Comparison of ENCODE assay signal across 27 cellular contexts in the genomic region with DNA sequence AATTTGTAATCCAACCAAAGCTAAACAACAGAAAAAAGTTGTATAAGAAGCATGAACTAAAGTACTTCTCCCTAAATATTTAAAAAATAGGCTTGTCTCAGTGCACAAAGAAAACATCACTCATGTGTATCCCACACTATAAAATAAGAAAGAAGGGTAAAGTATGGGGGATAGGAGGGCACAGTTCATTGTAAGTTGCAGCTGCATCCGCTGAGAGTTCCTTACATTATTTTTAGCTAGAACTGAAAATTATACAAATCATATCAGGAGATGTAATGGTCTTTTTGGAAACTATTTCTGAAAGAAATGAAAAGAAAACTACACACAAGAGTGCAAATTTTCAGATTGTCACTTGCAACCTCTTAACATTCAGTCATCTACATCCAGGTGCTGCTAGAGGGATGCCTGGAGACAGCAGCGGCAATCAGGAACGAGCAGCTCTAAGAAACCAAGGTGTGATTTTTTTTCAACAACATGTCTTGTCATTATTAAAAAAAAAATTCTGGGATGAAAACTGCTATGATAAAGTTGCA.
"Had no signal": no experiment of that assay in that cellular context is flagged by ENCODE, and none has a peak within 500 bp of the region (broad histone marks: within the 10 kb centered on the region; RNA-seq: fewer than 3 reads in every experiment).

No MANE protein-coding gene starts in this region.

- FAIRE-seq: astrocyte, RCC 7860 had no signal

- H3K4me3 ChIP-seq: cardiac muscle cell, SJSA1 had no signal

- H3K27ac ChIP-seq: cardiac muscle cell, SJSA1 had no signal

- H3K9me3 ChIP-seq: SJSA1 had no signal

- H3K4me1 ChIP-seq: SJSA1 had no signal

- ATAC-seq: activated T-cell treated with anti-CD3 and anti-CD28 coated beads, Interleukin-2, amount 50 U/mL, for 4 hours; PC-3; SK-N-SH treated with all-trans-retinoic acid at 6 μM for 48 hours had no signal

- H3K36me3 ChIP-seq: cardiac muscle cell, SJSA1 had no signal

- DNase-seq: activated B cell treated with CpG ODN at 0.5 μM for 24 hours; activated CD4-positive, alpha-beta memory T cell treated with anti-CD3 and anti-CD28 coated beads for 36 hours; activated CD4-positive, alpha-beta T cell treated with anti-CD3 and anti-CD28 coated beads for 1 hour; activated CD4-positive, alpha-beta T cell treated with anti-CD3 and anti-CD28 coated beads, Interleukin-2, amount 10 ng/mL, durations not matched to agents 24 days and 14 days; activated CD8-positive, alpha-beta memory T cell treated with anti-CD3 and anti-CD28 coated beads for 24 hours; activated effector memory CD4-positive, alpha-beta T cell treated with anti-CD3 and anti-CD28 coated beads, Interleukin-2, amount 50 U/mL, for 16 hours; activated naive CD4-positive, alpha-beta T cell treated with Interleukin-2 at 50 U/mL for 16 hours; activated T-cell treated with anti-CD3 and anti-CD28 coated beads, Interleukin-2, amount 50 U/mL, for 4 hours; amygdala; Kasumi-1; NCI-H1092 treated with DMSO at 0.1 percent for 48 hours; NCI-H1417 treated with DMSO at 0.1 percent for 48 hours; NCI-H1694; NCI-H2029 treated with DMSO at 0.1 percent for 48 hours; NCI-H345; NCI-H510A; NCI-H526 treated with DMSO at 0.1 percent for 48 hours; NCI-H82; NK-92 treated with Interleukin-12 subunit alpha and Interleukin-12 subunit beta, amount 100 ng/mL, for 24 hours; PC-3; SHP77; SW 1271 had no signal

- H3K27me3 ChIP-seq: cardiac muscle cell, SJSA1 had no signal
